In genomic region chr5:168066536-168067208, GRCh38 we compare ENCODE assay signal across 19 cellular contexts.
"Had no signal": no experiment of that assay in that cellular context is flagged by ENCODE, and none has a peak within 500 bp of the region (broad histone marks: within the 10 kb centered on the region; RNA-seq: fewer than 3 reads in every experiment).

No MANE protein-coding gene starts in this region.

- H3K36me3 ChIP-seq: colonic mucosa, gastroesophageal sphincter, left lung, thoracic aorta had no signal

- H3K4me3 ChIP-seq: colonic mucosa, dorsolateral prefrontal cortex, gastroesophageal sphincter, heart left ventricle, left lung, lung, thoracic aorta had no signal

- H3K27ac Mint-ChIP-seq: activated naive CD8-positive, alpha-beta T cell; mesothelial cell of epicardium; naive thymus-derived CD8-positive, alpha-beta T cell; type B pancreatic cell had no signal

- FAIRE-seq: bronchial epithelial cell, kidney had no signal

- DNase-seq: activated CD4-positive, alpha-beta T cell treated with anti-CD3 and anti-CD28 coated beads for 1 hour; activated gamma-delta T cell treated with Interleukin-2 at 50 U/mL for 16 hours; activated T-cell treated with anti-CD3 and anti-CD28 coated beads, Interleukin-2, amount 50 U/mL, for 1 hour; colonic mucosa; dorsolateral prefrontal cortex; heart left ventricle; kidney; left lung; naive thymus-derived CD8-positive, alpha-beta T cell; retina; stimulated activated CD4-positive, alpha-beta T cell treated with anti-CD3 and anti-CD28 coated beads, Interleukin-4, amount 100 ng/mL, for 1 hour; stimulated activated naive CD4-positive, alpha-beta T cell had no signal

- H3K9me3 ChIP-seq: colonic mucosa, gastroesophageal sphincter, heart left ventricle, left lung, thoracic aorta had no signal

- H3K27me3 ChIP-seq: colonic mucosa, dorsolateral prefrontal cortex, gastroesophageal sphincter, heart left ventricle, left lung had no signal

- H3K4me1 Mint-ChIP-seq: mesothelial cell of epicardium; naive thymus-derived CD8-positive, alpha-beta T cell had no signal

- H3K4me1 ChIP-seq: colonic mucosa, gastroesophageal sphincter, left lung had no signal

- H3K27ac ChIP-seq: colonic mucosa, dorsolateral prefrontal cortex, gastroesophageal sphincter, heart left ventricle, left lung, thoracic aorta had no signal

- H3K4me3 Mint-ChIP-seq: activated naive CD8-positive, alpha-beta T cell; mesothelial cell of epicardium; naive thymus-derived CD8-positive, alpha-beta T cell; type B pancreatic cell had no signal

- H3K36me3 Mint-ChIP-seq: activated naive CD8-positive, alpha-beta T cell; mesothelial cell of epicardium; naive thymus-derived CD8-positive, alpha-beta T cell had no signal

- H3K9me3 Mint-ChIP-seq: mesothelial cell of epicardium; naive thymus-derived CD8-positive, alpha-beta T cell; type B pancreatic cell had no signal
